Comparison of ENCODE assay signal across 3 cellular contexts in genomic region chr3:195664131-195664530, GRCh38. TPM values are rescaled to one million over a fixed set of nuclear protein-coding genes. Genes with fewer than 3 reads are reported as not detected.
"Had no signal": no experiment of that assay in that cellular context is flagged by ENCODE, and none has a peak within 500 bp of the region (broad histone marks: within the 10 kb centered on the region; RNA-seq: fewer than 3 reads in every experiment).

No MANE protein-coding gene starts in this region.

RNA-seq across cellular contexts. Expression of gene MUC20, which starts 56.6 kb away (rescaled TPM):
- total RNA-seq: GM23248, GM23338, H9 had no signal
